ENCODE assay signal across 33 cellular contexts in genomic region chr2:148944536-148944935, GRCh38.
"Had no signal": no experiment of that assay in that cellular context is flagged by ENCODE, and none has a peak within 500 bp of the region (broad histone marks: within the 10 kb centered on the region; RNA-seq: fewer than 3 reads in every experiment).

No MANE protein-coding gene starts in this region.

- H2AFZ ChIP-seq: PC-9 had no signal

- H3K4me3 Mint-ChIP-seq: activated B cell treated with CpG ODN at 0.5 μM for 24 hours; activated CD4-positive, alpha-beta memory T cell treated with anti-CD3 and anti-CD28 coated beads for 36 hours; activated naive CD8-positive, alpha-beta T cell treated with anti-CD3 and anti-CD28 coated beads for 36 hours had no signal

- H3K4me1 Mint-ChIP-seq: activated naive CD8-positive, alpha-beta T cell treated with anti-CD3 and anti-CD28 coated beads for 36 hours had no signal

- H3K27ac Mint-ChIP-seq: activated B cell treated with CpG ODN at 0.5 μM for 24 hours; activated CD4-positive, alpha-beta memory T cell treated with anti-CD3 and anti-CD28 coated beads for 36 hours; activated naive CD8-positive, alpha-beta T cell treated with anti-CD3 and anti-CD28 coated beads for 36 hours had no signal

- H3K27ac ChIP-seq: brain microvascular endothelial cell, colonic mucosa, PC-9, RWPE1, VCaP had no signal

- H3K27me3 ChIP-seq: brain microvascular endothelial cell, colonic mucosa had no signal

- FAIRE-seq: RCC 7860 had no signal

- H3K27me3 Mint-ChIP-seq: activated B cell treated with CpG ODN at 0.5 μM for 24 hours; activated CD4-positive, alpha-beta memory T cell treated with anti-CD3 and anti-CD28 coated beads for 36 hours; activated naive CD8-positive, alpha-beta T cell treated with anti-CD3 and anti-CD28 coated beads for 36 hours had no signal

- H3K9me3 Mint-ChIP-seq: activated B cell treated with CpG ODN at 0.5 μM for 24 hours; activated naive CD8-positive, alpha-beta T cell treated with anti-CD3 and anti-CD28 coated beads for 36 hours had no signal

- H3K4me1 ChIP-seq: colonic mucosa had no signal

- H3K4me2 ChIP-seq: PC-9 had no signal

- H3K4me3 ChIP-seq: colonic mucosa, PC-9 had no signal

- H3K36me3 ChIP-seq: brain microvascular endothelial cell, colonic mucosa had no signal

- H3K9me3 ChIP-seq: colonic mucosa had no signal

- ATAC-seq: Right ventricle myocardium inferior had no signal

- DNase-seq: activated B cell treated with CpG ODN at 0.5 μM for 24 hours; activated CD4-positive, alpha-beta memory T cell treated with anti-CD3 and anti-CD28 coated beads for 36 hours; activated CD4-positive, alpha-beta T cell treated with anti-CD3 and anti-CD28 coated beads for 4 hours; activated CD4-positive, alpha-beta T cell treated with anti-CD3 and anti-CD28 coated beads, Interleukin-2, amount 50 U/mL, for 1 hour; activated CD4-positive, CD25-positive, alpha-beta regulatory T cell treated with anti-CD3 and anti-CD28 coated beads, Interleukin-2, amount 50 U/mL, for 72 hours; activated CD8-positive, alpha-beta memory T cell treated with anti-CD3 and anti-CD28 coated beads, Interleukin-2, amount 50 U/mL, for 48 hours; activated effector memory CD4-positive, alpha-beta T cell treated with anti-CD3 and anti-CD28 coated beads, Interleukin-2, amount 50 U/mL, for 16 hours; activated naive CD4-positive, alpha-beta T cell; activated naive CD4-positive, alpha-beta T cell treated with anti-CD3 and anti-CD28 coated beads, Interleukin-2, amount 50 U/mL, for 16 hours; activated naive CD8-positive, alpha-beta T cell treated with anti-CD3 and anti-CD28 coated beads for 36 hours; activated T-cell treated with anti-CD3 and anti-CD28 coated beads, Interleukin-2, amount 50 U/mL, for 48 hours; amniotic stem cell; aorta; brain microvascular endothelial cell; central memory CD4-positive, alpha-beta T cell; colonic mucosa; NCI-H1092 treated with DMSO at 0.1 percent for 48 hours; NCI-H1436; NCI-H1694; NCI-H1930; NCI-H2081 treated with DMSO at 0.1 percent for 48 hours; NCI-H226; NCI-H524 treated with DMSO at 0.1 percent for 48 hours; PC-9; SIG-M5; SW 1271; T-helper 1 cell; T-helper 2 cell; T-helper 9 cell had no signal
